8 cellular contexts compared by ENCODE assay signal in genomic region chr9:136328011-136328621, GRCh38. TPM values are rescaled to one million over a fixed set of nuclear protein-coding genes. Genes with fewer than 3 reads are reported as not detected.
A peak's percentile ranks its signal among the peaks of the same experiment; 100 is the strongest.
DNase-seq lines count a peak whose midpoint lies in the region; ATAC-seq and TF ChIP-seq lines count a peak whose summit lies in the region.

No MANE protein-coding gene starts in this region.

- H3K4me1 ChIP-seq in heart right ventricle (peaks cover 24 to 56% (median 39%) of the 10 kb centered on the region in 9 donors), body of pancreas (peaks cover 13% of the 10 kb centered on the region), lung (ENCODE audit: control insufficient read depth in 2 of 2, insufficient read depth in 2 of 2, low read length in 2 of 2) (peaks cover 10 to 28% of the 10 kb centered on the region in 2 donors), aorta (ENCODE audit: control insufficient read depth in 1 of 2, insufficient read depth in 2 of 2, low read length in 2 of 2) (no peaks in the 10 kb centered on the region)

- no peak for TF ChIP-seq CTCF in heart right ventricle (IDR thresholded peaks at IDR 0.05)
- TF ChIP-seq CTCF in body of pancreas (IDR thresholded peaks at IDR 0.05): no peak
- no peak for TF ChIP-seq CTCF in lung (IDR thresholded peaks at IDR 0.05; ENCODE audit: control extremely low read depth, extremely low read depth)

- H3K9me3 ChIP-seq in heart right ventricle: no peaks in the 10 kb centered on the region
- H3K9me3 ChIP-seq in body of pancreas: no peaks in the 10 kb centered on the region
- no peaks in the 10 kb centered on the region for H3K9me3 ChIP-seq in lung (ENCODE audit: control insufficient read depth in 2 of 2, insufficient read depth in 1 of 2, low read length in 1 of 2)
- H3K9me3 ChIP-seq in aorta (ENCODE audit: control insufficient read depth, low read length): no peaks in the 10 kb centered on the region

- intact Hi-C loops in heart right ventricle (cut with DNase I) (loop anchor here in 1 of 10 donors (5.0 kb wide), 1 partner anchor 34 kb away; the partner anchor contains the start of gene DNLZ), cardiac septum (cut with DNase I) (no loop called here), body of pancreas (cut with DNase I) (no loop called here), aorta (cut with DNase I) (loop anchor here in 1 of 2 donors (5.0 kb wide), 1 partner anchor 34 kb away; the partner anchor contains the start of gene DNLZ)

- DNase-seq in heart right ventricle: no peak
- no peak for DNase-seq in cardiac septum (ENCODE audit: low spot score)
- peak; percentile 55 to 81 (median 61) for DNase-seq in body of pancreas
- no peak for DNase-seq in lung (ENCODE audit: low spot score)
- no peak for DNase-seq in aorta
- DNase-seq in NAMALWA (ENCODE audit: low spot score): no peak

- 20 to 23% methylated on average over 13 of the region's 13 CpGs for WGBS in heart right ventricle, 2 donors
- WGBS in body of pancreas, 2 donors: 43% methylated on average over 11 of the region's 13 CpGs; no CpG with 5 or more reads in 1 of the 2 donors
- 15 to 22% methylated on average over 13 of the region's 13 CpGs for WGBS in lung, 2 donors
- WGBS in aorta, 2 donors: 4 to 6% methylated on average over 12 to 13 of the region's 13 CpGs

- H3K27me3 ChIP-seq in heart right ventricle (peaks cover 0 to 23% (median 0%) of the 10 kb centered on the region in 7 donors), body of pancreas (no peaks in the 10 kb centered on the region), lung (ENCODE audit: control insufficient read depth, insufficient read depth) (no peaks in the 10 kb centered on the region), aorta (ENCODE audit: control insufficient read depth in 1 of 2, insufficient read depth in 2 of 2, low read length in 1 of 2) (no peaks in the 10 kb centered on the region)

- peaks cover 0 to 9% (median 0%) of the 10 kb centered on the region in 9 donors for H3K36me3 ChIP-seq in heart right ventricle
- H3K36me3 ChIP-seq in body of pancreas (replicated peaks in 1 of 2; ENCODE audit: insufficient read depth in 1 of 2, low read depth in 2 of 2): no peaks in the 10 kb centered on the region
- H3K36me3 ChIP-seq in lung (ENCODE audit: control insufficient read depth in 2 of 2, insufficient read depth in 2 of 2, low read length in 2 of 2): peaks cover 0 to 4% of the 10 kb centered on the region in 2 donors
- H3K36me3 ChIP-seq in aorta (ENCODE audit: control insufficient read depth in 1 of 2, insufficient read depth in 2 of 2, low read length in 1 of 2): no peaks in the 10 kb centered on the region

- peak overlapping the region; percentile 18 to 86 (median 83) for H3K27ac ChIP-seq in heart right ventricle
- peak overlapping the region in 2 of 4 donors; percentile 30 to 56 for H3K27ac ChIP-seq in body of pancreas
- H3K27ac ChIP-seq in lung (ENCODE audit: low read depth in 1 of 2, low read length in 1 of 2): peak overlapping the region; percentile 28 to 41
- H3K27ac ChIP-seq in aorta (ENCODE audit: low read depth in 1 of 2, low read length in 2 of 2): no peak overlapping the region

- ATAC-seq in heart right ventricle (peak in 5 of 8 donors; percentile 1 to 9 (median 3)), body of pancreas (peak; percentile 39), lung (ENCODE audit: insufficient read depth, low FRiP score) (no peak), aorta (ENCODE audit: low FRiP score) (no peak), GM18511 (IDR thresholded peaks at IDR 0.05; ENCODE audit: unreplicated experiment) (no peak), GM21529 (IDR thresholded peaks at IDR 0.05; ENCODE audit: unreplicated experiment) (no peak)

- TF ChIP-seq POLR2A in body of pancreas (IDR thresholded peaks at IDR 0.05): no peak

- H3K4me3 ChIP-seq in heart right ventricle (peak overlapping the region; percentile 55 to 91 (median 74)), body of pancreas (peak overlapping the region; percentile 9 to 17), lung (peak overlapping the region; percentile 63), aorta (ENCODE audit: low read length in 2 of 2) (peak overlapping the region; percentile 36 to 48)

RNA-seq across cellular contexts. Expression of gene GPSM1, which starts 0.8 kb away (rescaled TPM):
- total RNA-seq in heart right ventricle (10 to 100 TPM; 19.4 to 50.2 (median 24.8) TPM), cardiac septum (35.1 TPM), body of pancreas (10 to 100 TPM; 15.8 to 23.1 TPM), lung (10 to 100 TPM; 28.5 to 41.6 TPM), aorta (10 to 100 TPM; 22.7 to 28.9 TPM)
- polyA plus RNA-seq in heart right ventricle (10 to 100 TPM; 26.2 to 87.8 TPM), lung (10 to 100 TPM; 12.6 to 16.8 TPM), aorta (10 to 100 TPM in 1 of 2 donors, 1 to 10 TPM in 1; 6.9 to 53.7 TPM)

RNA-seq across cellular contexts. Expression of gene CCDC187, which starts 24.2 kb away (rescaled TPM):
- total RNA-seq in heart right ventricle (under 1 TPM in 3 of 10 donors, not detected in 7; 0.02 to 0.04 (median 0.03) TPM), cardiac septum (0.03 TPM), body of pancreas (1 to 10 TPM; 1.3 to 2.3 TPM), lung (10 to 100 TPM; 11.4 to 16.8 TPM), aorta (not detected)
- polyA plus RNA-seq in heart right ventricle (under 1 TPM in 1 of 2 donors, not detected in 1; 0.07 TPM), lung (1 to 10 TPM; 2.0 to 2.1 TPM), aorta (not detected)

RNA-seq across cellular contexts. Expression of gene DNLZ, which starts 35.4 kb away (rescaled TPM):
- 10 to 100 TPM; 23.3 to 39.5 (median 30.7) TPM for total RNA-seq in heart right ventricle
- 10 to 100 TPM; 37.0 to 49.2 TPM for polyA plus RNA-seq in heart right ventricle
- 34.1 TPM for total RNA-seq in cardiac septum
- 10 to 100 TPM; 24.1 to 31.3 TPM for total RNA-seq in body of pancreas
- 10 to 100 TPM in 1 of 2 donors, 1 to 10 TPM in 1; 7.7 to 34.3 TPM for total RNA-seq in lung
- polyA plus RNA-seq in lung: 10 to 100 TPM; 13.1 to 20.6 TPM
- 10 to 100 TPM; 15.5 to 18.1 TPM for total RNA-seq in aorta
- polyA plus RNA-seq in aorta: 10 to 100 TPM; 12.4 to 14.4 TPM

RNA-seq across cellular contexts. Expression of gene CARD9, which starts 45.4 kb away (rescaled TPM):
- 1 to 10 TPM in 5 of 10 donors, under 1 TPM in 4, not detected in 1; 0.21 to 2.0 (median 1.1) TPM for total RNA-seq in heart right ventricle
- 1 to 10 TPM; 1.3 to 1.6 TPM for polyA plus RNA-seq in heart right ventricle
- 0.70 TPM for total RNA-seq in cardiac septum
- total RNA-seq in body of pancreas: 1 to 10 TPM in 1 of 2 donors, under 1 TPM in 1; 0.78 to 1.3 TPM
- 10 to 100 TPM in 1 of 2 donors, 1 to 10 TPM in 1; 3.8 to 15.2 TPM for total RNA-seq in lung
- 10 to 100 TPM in 1 of 2 donors, 1 to 10 TPM in 1; 7.9 to 16.0 TPM for polyA plus RNA-seq in lung
- 1 to 10 TPM; 2.6 to 5.3 TPM for total RNA-seq in aorta
- 1 to 10 TPM; 1.4 to 4.4 TPM for polyA plus RNA-seq in aorta

Comparison
In these comparisons a context has a peak if more than half of its experiments do, and no peak if none do; other contexts are left out.
1. ATAC-seq: peak in heart right ventricle (5 of 8) and body of pancreas (single experiment); none in lung (single experiment), aorta (single experiment), GM18511 (single experiment) and GM21529 (single experiment).
2. DNase-seq: peak in body of pancreas (4 of 4); none in heart right ventricle (0 of 2), cardiac septum (single experiment), lung (single experiment), aorta (0 of 2) and NAMALWA (single experiment).
3. H3K27ac ChIP-seq: peak in heart right ventricle (10 of 10) and lung (2 of 2); none in aorta (0 of 2).
4. H3K4me3 ChIP-seq: peak in every context shown above with its lines; median percentile 74 in heart right ventricle; 63 in lung; 42 in aorta; 13 in body of pancreas.